ENCODE assay signal across 1 cellular context in genomic region chr22:21569459-21570161, GRCh38.
TF ChIP-seq lines count a peak whose summit lies in the region.

No MANE protein-coding gene starts in this region.

TF ChIP-seq in HepG2, 621 proteins besides CTCF, POLR2A, EP300 and RAD21 (continued from another document):
- TF ChIP-seq AHDC1 (CRISPR knock-in tag; IDR thresholded peaks at IDR 0.05; ENCODE audit: borderline replicate concordance), result no peak
- TF ChIP-seq GLI4 (CRISPR knock-in tag; IDR thresholded peaks at IDR 0.05; ENCODE audit: borderline replicate concordance), result no peak
- TF ChIP-seq EED (CRISPR knock-in tag; IDR thresholded peaks at IDR 0.05), result no peak
- TF ChIP-seq CHD2 (IDR thresholded peaks at IDR 0.05; ENCODE audit: low read depth, low read length), result no peak
- TF ChIP-seq JDP2 (CRISPR knock-in tag; IDR thresholded peaks at IDR 0.05; ENCODE audit: borderline replicate concordance), result no peak
TF ChIP-seq in HepG2: peak in this region for 0.
